ENCODE assay signal across 10 cellular contexts in the genomic region with DNA sequence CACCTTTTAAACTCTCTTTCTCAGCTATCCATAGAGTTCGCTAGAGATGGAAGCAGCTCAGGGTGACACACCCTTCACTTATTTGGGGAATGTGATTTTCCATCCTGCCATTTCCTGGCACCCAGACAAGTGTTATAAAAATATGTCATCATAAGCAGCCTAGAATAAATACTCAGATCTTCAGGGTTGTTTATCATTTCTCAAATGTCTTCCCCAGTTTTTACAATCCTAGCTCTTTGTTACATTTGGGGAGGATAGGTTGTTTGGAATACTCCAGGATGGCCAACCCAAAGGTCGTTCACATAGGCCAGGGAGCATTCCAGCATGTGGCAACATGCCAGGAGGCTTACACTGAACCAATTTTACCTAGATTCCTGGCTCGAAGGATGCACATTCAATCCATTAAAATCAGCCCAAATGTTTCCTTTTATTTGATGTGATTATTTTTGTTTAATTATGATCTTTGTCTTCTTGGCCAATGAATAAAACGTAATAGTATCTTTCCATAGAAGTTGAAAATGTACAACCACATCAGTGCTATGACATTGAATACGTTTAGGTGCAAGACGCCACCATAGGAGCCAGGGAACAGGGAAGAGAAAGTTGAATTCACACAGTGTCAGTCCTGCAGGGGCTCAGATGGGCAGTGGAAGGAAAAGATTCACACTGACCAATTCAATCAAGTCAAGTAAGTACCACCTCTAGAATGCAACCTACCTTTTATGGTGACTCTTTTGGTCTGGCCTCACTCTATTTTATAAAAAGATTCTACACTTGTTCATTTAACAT.
A peak's percentile ranks its signal among the peaks of the same experiment; 100 is the strongest.
DNase-seq lines count a peak whose midpoint lies in the region; ATAC-seq and TF ChIP-seq lines count a peak whose summit lies in the region.
"Had no signal": no experiment of that assay in that cellular context is flagged by ENCODE, and none has a peak within 500 bp of the region (broad histone marks: within the 10 kb centered on the region; RNA-seq: fewer than 3 reads in every experiment).

No MANE protein-coding gene starts in this region.

- H2BK120ac ChIP-seq in IMR-90 (ENCODE audit: low read depth, low read length), result peak overlapping the region; percentile 88

- H2BK15ac ChIP-seq in IMR-90 (ENCODE audit: low read depth, low read length), result peak overlapping the region; percentile 60; the same call in 2 of the 3 replicates

- H3K4me2 ChIP-seq in IMR-90 (ENCODE audit: low read depth, low read length), result peak overlapping the region; percentile 34; the same call in 1 of the 2 replicates

- H2AK5ac ChIP-seq in IMR-90 (ENCODE audit: low read depth, low read length), result peak overlapping the region; percentile 83

- peak overlapping the region; percentile 80 for H3K14ac ChIP-seq in IMR-90 (replicated peaks; ENCODE audit: low read depth, low read length)

- CTCF ChIA-PET in IMR-90 (lab: Yijun Ruan, JAX), result interaction anchor here (0.6 kb wide), 1 partner anchor 262 kb away, joined by 3 read pairs; no protein-coding TSS in a partner anchor

- no peak for TF ChIP-seq CTCF in IMR-90 (conservative IDR thresholded peaks at IDR 0.05; ENCODE audit: low read depth, low read length)
- no peak for TF ChIP-seq CTCF in chondrocyte (IDR thresholded peaks at IDR 0.05)

- peaks cover 71% of the 10 kb centered on the region for H3K4me1 Mint-ChIP-seq in chondrocyte (ENCODE audit: low read depth)

- H2AFZ ChIP-seq in IMR-90 (replicated peaks; ENCODE audit: low read length, poor library complexity), result no peak overlapping the region

- peak overlapping the region; percentile 51 to 85 for H4K8ac ChIP-seq in IMR-90 (ENCODE audit: low read depth in 2 of 2, low read length in 2 of 2)

- dilution Hi-C loops in IMR-90 (cut with HindIII; ENCODE audit: low sequenced_read_pairs, unreplicated experiment), result no loop called here

- ATAC-seq in IMR-90 (ENCODE audit: low read depth) (peak; percentile 83), HG03135 (IDR thresholded peaks at IDR 0.05; ENCODE audit: unreplicated experiment) (no peak)

- H3K23ac ChIP-seq in IMR-90 (ENCODE audit: low read depth, low read length), result no peak overlapping the region

- H3K36me3 ChIP-seq in IMR-90 (ENCODE audit: control insufficient read depth, insufficient read depth, low read length), result no peaks in the 10 kb centered on the region
- H3K36me3 ChIP-seq: tibial nerve had no signal

- H4K20me1 ChIP-seq in IMR-90 (ENCODE audit: insufficient read depth, low read length), result no peaks in the 10 kb centered on the region

- peak overlapping the region; percentile 93 for H2BK5ac ChIP-seq in IMR-90 (ENCODE audit: low read depth, low read length, poor library complexity, severe bottlenecking)

- no peaks in the 10 kb centered on the region for H3K27me3 ChIP-seq in IMR-90 (ENCODE audit: control insufficient read depth, insufficient read depth, low read length)
- H3K27me3 ChIP-seq: tibial nerve had no signal

- no peak overlapping the region for H3K4me3 ChIP-seq in IMR-90 (ENCODE audit: insufficient read depth, low read depth, low read length)
- H3K4me3 ChIP-seq: tibial nerve had no signal

- no peak overlapping the region; the same call in 1 of the 2 replicates for H3K56ac ChIP-seq in IMR-90 (ENCODE audit: extremely low read depth, insufficient read depth, low read length)

- no TSS peak for BruUV-seq in IMR-90 (replicated peaks; lab: Mats Ljungman, UMichigan)

- POLR2A ChIA-PET in IMR-90 (lab: Charles Lee; ENCODE audit: unreplicated experiment), result no interaction called here

- TF ChIP-seq POLR2A in IMR-90 (IDR thresholded peaks at IDR 0.05; ENCODE audit: low read depth, low read length), result no peak

- H3K9ac ChIP-seq in IMR-90 (ENCODE audit: low read depth, low read length), result no peak overlapping the region

- H3K18ac ChIP-seq in IMR-90 (ENCODE audit: low read depth, low read length), result peak overlapping the region; percentile 98

- no peaks in the 10 kb centered on the region for H3K79me1 ChIP-seq in IMR-90 (ENCODE audit: low read depth in 1 of 2, low read length in 2 of 2)

- H3K36me3 Mint-ChIP-seq in chondrocyte (ENCODE audit: low read depth), result peaks cover 11% of the 10 kb centered on the region

- peak overlapping the region; percentile 93 for H4K5ac ChIP-seq in IMR-90 (ENCODE audit: low read depth, low read length)

- peak overlapping the region; percentile 88; the same call in 1 of the 2 replicates for H3K27ac ChIP-seq in IMR-90 (ENCODE audit: insufficient read depth, low read length)

- peak overlapping the region; percentile 11 for H3K4me3 Mint-ChIP-seq in chondrocyte (ENCODE audit: unreplicated experiment)

- H3K4me1 ChIP-seq in IMR-90 (ENCODE audit: control insufficient read depth, insufficient read depth, low read length), result peaks cover 26% of the 10 kb centered on the region

- peak overlapping the region; percentile 98 for H3K27ac Mint-ChIP-seq in chondrocyte (ENCODE audit: unreplicated experiment)

- no peaks in the 10 kb centered on the region for H3K9me3 ChIP-seq in IMR-90 (ENCODE audit: control insufficient read depth, insufficient read depth, low read length)
- H3K9me3 ChIP-seq: tibial nerve had no signal

- no CpG with 5 or more reads among the region's 6 CpGs for WGBS in IMR-90 (ENCODE audit: extremely low coverage in 2 of 2, insufficient read length in 1 of 2), 2 experiments

- TF ChIP-seq RAD21 in IMR-90 (IDR thresholded peaks at IDR 0.05; ENCODE audit: low read length), result no peak

- DNase-seq in ACHN (peak; percentile 79), IMR-90 (peak; percentile 93), chondrocyte (ENCODE audit: low spot score) (no peak), lung microvascular endothelial cell (ENCODE audit: low read depth in 2 of 2) (peak; percentile 89 to 91), NCI-H2196 treated with DMSO at 0.1 percent for 48 hours (lab: John Stamatoyannopoulos, UW; ENCODE audit: unreplicated experiment) (no peak)
- DNase-seq in activated CD4-positive, alpha-beta T cell treated with anti-CD3 and anti-CD28 coated beads, Interleukin-2, amount 50 U/mL, for 4 hours, result no peak
- DNase-seq in activated naive CD4-positive, alpha-beta T cell (lab: John Stamatoyannopoulos, UW), result no peak
- DNase-seq: COR-L47 had no signal

- no peak overlapping the region for H2AK9ac ChIP-seq in IMR-90 (replicated peaks; ENCODE audit: low read depth, low read length, poor library complexity)

- H3K27me3 Mint-ChIP-seq in chondrocyte (ENCODE audit: low read depth), result no peaks in the 10 kb centered on the region

- peaks cover 8% of the 10 kb centered on the region for H3K9me1 ChIP-seq in IMR-90 (ENCODE audit: insufficient read depth, low read length)

- H4K91ac ChIP-seq in IMR-90 (ENCODE audit: insufficient read depth, low read depth, low read length), result peak overlapping the region; percentile 91

- peak overlapping the region; percentile 82 for H3K4ac ChIP-seq in IMR-90 (ENCODE audit: low read depth, low read length)

- intact Hi-C loops in IMR-90 (cut with micrococcal nuclease), result no loop called here

- in situ Hi-C loops in ACHN (cut with HindIII; ENCODE audit: low pct_ligation_motif_present, low pct_unique_long_range_greater_than_20kb, low sequenced_read_pairs) (no loop called here), IMR-90 (cut with MboI; ENCODE audit: low sequenced_read_pairs) (no loop called here)

- H3K9me3 Mint-ChIP-seq in chondrocyte (ENCODE audit: low read depth), result peaks cover 12% of the 10 kb centered on the region

- peak overlapping the region; percentile 92 for H2BK20ac ChIP-seq in IMR-90 (ENCODE audit: low read depth, low read length)

TF ChIP-seq in IMR-90, 13 proteins besides CTCF, POLR2A, EP300 and RAD21:
- TF ChIP-seq, protein P1, sequence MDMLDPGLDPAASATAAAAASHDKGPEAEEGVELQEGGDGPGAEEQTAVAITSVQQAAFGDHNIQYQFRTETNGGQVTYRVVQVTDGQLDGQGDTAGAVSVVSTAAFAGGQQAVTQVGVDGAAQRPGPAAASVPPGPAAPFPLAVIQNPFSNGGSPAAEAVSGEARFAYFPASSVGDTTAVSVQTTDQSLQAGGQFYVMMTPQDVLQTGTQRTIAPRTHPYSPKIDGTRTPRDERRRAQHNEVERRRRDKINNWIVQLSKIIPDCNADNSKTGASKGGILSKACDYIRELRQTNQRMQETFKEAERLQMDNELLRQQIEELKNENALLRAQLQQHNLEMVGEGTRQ (IDR thresholded peaks at IDR 0.05; ENCODE audit: low read depth, low read length), result no peak
- TF ChIP-seq RFX5 (IDR thresholded peaks at IDR 0.05; ENCODE audit: low read depth, low read length), result no peak
- no peak for TF ChIP-seq CHD1 (IDR thresholded peaks at IDR 0.05; ENCODE audit: low read depth, low read length)
- TF ChIP-seq RCOR1 (IDR thresholded peaks at IDR 0.05; ENCODE audit: insufficient replicate concordance, low read length), result no peak
- TF ChIP-seq CEBPB (IDR thresholded peaks at IDR 0.05; ENCODE audit: low read depth, low read length), result peak; percentile 50; the same call in 1 of the 2 replicates
- 0 out of 2 replicates have a peak, but pooled peaks have one; percentile 13 for TF ChIP-seq FOS (IDR thresholded peaks at IDR 0.05; ENCODE audit: low read depth, low read length)
- no peak for TF ChIP-seq NFE2L2 (IDR thresholded peaks at IDR 0.05; ENCODE audit: low read depth, low read length)
- no peak for TF ChIP-seq MAZ (IDR thresholded peaks at IDR 0.05; ENCODE audit: borderline replicate concordance, low read depth, low read length)
- TF ChIP-seq SMC3 (IDR thresholded peaks at IDR 0.05; ENCODE audit: low read depth, low read length), result no peak
- no peak for TF ChIP-seq MXI1 (IDR thresholded peaks at IDR 0.05; ENCODE audit: borderline replicate concordance, low read depth, low read length)
- TF ChIP-seq, protein P2, sequence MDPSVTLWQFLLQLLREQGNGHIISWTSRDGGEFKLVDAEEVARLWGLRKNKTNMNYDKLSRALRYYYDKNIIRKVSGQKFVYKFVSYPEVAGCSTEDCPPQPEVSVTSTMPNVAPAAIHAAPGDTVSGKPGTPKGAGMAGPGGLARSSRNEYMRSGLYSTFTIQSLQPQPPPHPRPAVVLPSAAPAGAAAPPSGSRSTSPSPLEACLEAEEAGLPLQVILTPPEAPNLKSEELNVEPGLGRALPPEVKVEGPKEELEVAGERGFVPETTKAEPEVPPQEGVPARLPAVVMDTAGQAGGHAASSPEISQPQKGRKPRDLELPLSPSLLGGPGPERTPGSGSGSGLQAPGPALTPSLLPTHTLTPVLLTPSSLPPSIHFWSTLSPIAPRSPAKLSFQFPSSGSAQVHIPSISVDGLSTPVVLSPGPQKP (IDR thresholded peaks at IDR 0.05; ENCODE audit: borderline replicate concordance, low read depth, low read length), result no peak
- no peak for TF ChIP-seq BHLHE40 (IDR thresholded peaks at IDR 0.05; ENCODE audit: low read depth, low read length)
- no peak for TF ChIP-seq MAFK (IDR thresholded peaks at IDR 0.05; ENCODE audit: low read depth, low read length)

Comparison
In these comparisons a context has a peak if more than half of its experiments do, and no peak if none do; other contexts are left out.
1. DNase-seq: peak in ACHN (single experiment), IMR-90 (single experiment) and lung microvascular endothelial cell (2 of 2); none in chondrocyte (single experiment), NCI-H2196 treated with DMSO at 0.1 percent for 48 hours (single experiment), activated CD4-positive, alpha-beta T cell treated with anti-CD3 and anti-CD28 coated beads, Interleukin-2, amount 50 U/mL, for 4 hours (0 of 2) and activated naive CD4-positive, alpha-beta T cell (0 of 4).